14 cellular contexts compared by ENCODE assay signal in genomic region chr10:109762556-109762955, GRCh38.
A peak's percentile ranks its signal among the peaks of the same experiment; 100 is the strongest.
DNase-seq lines count a peak whose midpoint lies in the region; ATAC-seq and TF ChIP-seq lines count a peak whose summit lies in the region.
"Had no signal": no experiment of that assay in that cellular context is flagged by ENCODE, and none has a peak within 500 bp of the region (broad histone marks: within the 10 kb centered on the region; RNA-seq: fewer than 3 reads in every experiment).

No MANE protein-coding gene starts in this region.

- H3K36me3 Mint-ChIP-seq in glutamatergic neuron (ENCODE audit: unreplicated experiment): no peaks in the 10 kb centered on the region
- H3K36me3 Mint-ChIP-seq: CD4-positive, CD25-positive, alpha-beta regulatory T cell had no signal

- no peaks in the 10 kb centered on the region for H3K9me3 Mint-ChIP-seq in glutamatergic neuron (ENCODE audit: unreplicated experiment)

- H3K27me3 Mint-ChIP-seq in glutamatergic neuron (ENCODE audit: unreplicated experiment): peaks cover 1% of the 10 kb centered on the region

- peak overlapping the region; percentile 23 for H3K27ac Mint-ChIP-seq in glutamatergic neuron (ENCODE audit: unreplicated experiment)
- H3K27ac Mint-ChIP-seq: CD4-positive, CD25-positive, alpha-beta regulatory T cell; H9; IgD-negative memory B cell had no signal

- H3K4me1 Mint-ChIP-seq in glutamatergic neuron (ENCODE audit: low read depth, unreplicated experiment): peaks cover 4% of the 10 kb centered on the region
- H3K4me1 Mint-ChIP-seq: CD4-positive, CD25-positive, alpha-beta regulatory T cell; H9 had no signal

- DNase-seq in DMS 273 (lab: John Stamatoyannopoulos, UW; ENCODE audit: unreplicated experiment) (peak; percentile 49), NCI-H82 treated with DMSO at 0.1 percent for 48 hours (lab: John Stamatoyannopoulos, UW; ENCODE audit: unreplicated experiment) (peak; percentile 75), glutamatergic neuron (no peak), NCI-H226 (no peak), NCI-H748 (lab: John Stamatoyannopoulos, UW; ENCODE audit: unreplicated experiment) (no peak)
- DNase-seq: BE2C; C1 segment of cervical spinal cord; Caco-2; CD4-positive, CD25-positive, alpha-beta regulatory T cell; H9; KBM-7 had no signal

- no peak for ATAC-seq in GM18858 (IDR thresholded peaks at IDR 0.05; ENCODE audit: unreplicated experiment)
- ATAC-seq: HepG2 had no signal

- no peak overlapping the region for H3K4me3 Mint-ChIP-seq in glutamatergic neuron (ENCODE audit: unreplicated experiment)
- H3K4me3 Mint-ChIP-seq: CD4-positive, CD25-positive, alpha-beta regulatory T cell; H9; IgD-negative memory B cell had no signal

- no peak for TF ChIP-seq CTCF in glutamatergic neuron (IDR thresholded peaks at IDR 0.05; ENCODE audit: partially characterized antibody, unreplicated experiment)

Comparison
In these comparisons a context has a peak if more than half of its experiments do, and no peak if none do; other contexts are left out.
1. DNase-seq: peak in DMS 273 (single experiment) and NCI-H82 treated with DMSO at 0.1 percent for 48 hours (single experiment); none in glutamatergic neuron (single experiment), NCI-H226 (single experiment) and NCI-H748 (single experiment).